In the genomic region with DNA sequence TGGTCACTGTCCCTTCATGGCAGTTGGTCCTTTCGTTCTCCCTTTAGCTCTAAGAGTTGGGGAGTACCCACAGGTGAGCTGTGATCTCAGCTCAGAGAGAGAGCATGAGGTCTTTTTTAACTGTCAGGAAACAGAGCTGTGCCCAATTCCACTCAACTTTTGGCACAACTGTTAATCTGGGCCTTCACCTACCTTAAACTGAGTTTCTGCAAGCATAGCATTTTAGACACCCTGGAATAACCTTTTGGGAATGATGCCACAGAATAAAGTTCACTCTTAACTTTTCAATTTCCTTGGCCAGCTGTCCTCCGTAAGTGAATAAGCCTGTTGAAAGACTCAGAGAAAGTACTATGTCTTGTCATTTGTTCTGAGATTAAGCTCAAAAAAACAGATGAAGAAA, we compare ENCODE assay signal across 1 cellular context.
TF ChIP-seq lines count a peak whose summit lies in the region.

No MANE protein-coding gene starts in this region.

TF ChIP-seq in SK-N-SH treated with all-trans-retinoic acid at 6 μM for 48 hours, 23 proteins besides CTCF, POLR2A, EP300 and RAD21 (continued from another document):
- TF ChIP-seq, protein P1, sequence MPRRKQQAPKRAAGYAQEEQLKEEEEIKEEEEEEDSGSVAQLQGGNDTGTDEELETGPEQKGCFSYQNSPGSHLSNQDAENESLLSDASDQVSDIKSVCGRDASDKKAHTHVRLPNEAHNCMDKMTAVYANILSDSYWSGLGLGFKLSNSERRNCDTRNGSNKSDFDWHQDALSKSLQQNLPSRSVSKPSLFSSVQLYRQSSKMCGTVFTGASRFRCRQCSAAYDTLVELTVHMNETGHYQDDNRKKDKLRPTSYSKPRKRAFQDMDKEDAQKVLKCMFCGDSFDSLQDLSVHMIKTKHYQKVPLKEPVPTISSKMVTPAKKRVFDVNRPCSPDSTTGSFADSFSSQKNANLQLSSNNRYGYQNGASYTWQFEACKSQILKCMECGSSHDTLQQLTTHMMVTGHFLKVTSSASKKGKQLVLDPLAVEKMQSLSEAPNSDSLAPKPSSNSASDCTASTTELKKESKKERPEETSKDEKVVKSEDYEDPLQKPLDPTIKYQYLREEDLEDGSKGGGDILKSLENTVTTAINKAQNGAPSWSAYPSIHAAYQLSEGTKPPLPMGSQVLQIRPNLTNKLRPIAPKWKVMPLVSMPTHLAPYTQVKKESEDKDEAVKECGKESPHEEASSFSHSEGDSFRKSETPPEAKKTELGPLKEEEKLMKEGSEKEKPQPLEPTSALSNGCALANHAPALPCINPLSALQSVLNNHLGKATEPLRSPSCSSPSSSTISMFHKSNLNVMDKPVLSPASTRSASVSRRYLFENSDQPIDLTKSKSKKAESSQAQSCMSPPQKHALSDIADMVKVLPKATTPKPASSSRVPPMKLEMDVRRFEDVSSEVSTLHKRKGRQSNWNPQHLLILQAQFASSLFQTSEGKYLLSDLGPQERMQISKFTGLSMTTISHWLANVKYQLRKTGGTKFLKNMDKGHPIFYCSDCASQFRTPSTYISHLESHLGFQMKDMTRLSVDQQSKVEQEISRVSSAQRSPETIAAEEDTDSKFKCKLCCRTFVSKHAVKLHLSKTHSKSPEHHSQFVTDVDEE (CRISPR knock-in tag; IDR thresholded peaks at IDR 0.05) = no peak
